1 cellular context compared by ENCODE assay signal in the genomic region with DNA sequence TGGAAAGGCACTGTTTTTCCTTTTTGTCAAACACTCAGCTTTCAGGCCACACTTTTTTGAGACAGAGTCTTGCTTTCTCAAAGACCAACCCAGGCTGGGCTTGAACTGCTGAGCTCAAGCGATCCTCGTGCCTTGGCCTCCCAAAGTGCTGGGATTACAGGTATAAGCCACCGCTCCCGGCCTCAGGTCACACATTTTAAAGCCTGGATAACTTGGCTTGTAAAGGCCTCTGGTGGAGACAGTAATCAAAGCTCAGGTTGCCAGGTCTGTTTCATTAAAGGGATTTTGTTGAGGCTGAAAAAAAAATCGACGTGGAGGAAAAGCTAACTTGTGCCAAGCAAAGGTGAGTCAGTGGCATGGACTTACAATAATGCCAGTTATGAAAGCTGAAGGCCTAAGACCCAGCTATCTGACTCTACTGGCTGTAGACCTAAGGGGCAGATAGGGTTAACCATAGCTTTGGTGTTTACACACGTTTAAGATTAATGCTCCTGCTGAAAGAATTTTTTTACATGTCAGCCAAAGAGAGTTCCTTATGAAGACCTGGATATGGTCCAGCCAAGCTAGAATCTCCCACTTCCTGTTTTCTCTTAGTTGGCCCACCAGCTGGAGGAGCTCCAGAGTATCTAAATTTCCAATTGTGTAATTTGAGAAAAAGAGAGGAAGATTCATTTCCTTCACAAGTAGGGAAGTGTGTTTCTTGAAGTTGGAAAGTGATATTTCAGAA.
TF ChIP-seq lines count a peak whose summit lies in the region.

No MANE protein-coding gene starts in this region.

TF ChIP-seq in HepG2, 621 proteins besides CTCF, POLR2A, EP300 and RAD21 (continued from another document and continues in another):
- TF ChIP-seq, protein P1, sequence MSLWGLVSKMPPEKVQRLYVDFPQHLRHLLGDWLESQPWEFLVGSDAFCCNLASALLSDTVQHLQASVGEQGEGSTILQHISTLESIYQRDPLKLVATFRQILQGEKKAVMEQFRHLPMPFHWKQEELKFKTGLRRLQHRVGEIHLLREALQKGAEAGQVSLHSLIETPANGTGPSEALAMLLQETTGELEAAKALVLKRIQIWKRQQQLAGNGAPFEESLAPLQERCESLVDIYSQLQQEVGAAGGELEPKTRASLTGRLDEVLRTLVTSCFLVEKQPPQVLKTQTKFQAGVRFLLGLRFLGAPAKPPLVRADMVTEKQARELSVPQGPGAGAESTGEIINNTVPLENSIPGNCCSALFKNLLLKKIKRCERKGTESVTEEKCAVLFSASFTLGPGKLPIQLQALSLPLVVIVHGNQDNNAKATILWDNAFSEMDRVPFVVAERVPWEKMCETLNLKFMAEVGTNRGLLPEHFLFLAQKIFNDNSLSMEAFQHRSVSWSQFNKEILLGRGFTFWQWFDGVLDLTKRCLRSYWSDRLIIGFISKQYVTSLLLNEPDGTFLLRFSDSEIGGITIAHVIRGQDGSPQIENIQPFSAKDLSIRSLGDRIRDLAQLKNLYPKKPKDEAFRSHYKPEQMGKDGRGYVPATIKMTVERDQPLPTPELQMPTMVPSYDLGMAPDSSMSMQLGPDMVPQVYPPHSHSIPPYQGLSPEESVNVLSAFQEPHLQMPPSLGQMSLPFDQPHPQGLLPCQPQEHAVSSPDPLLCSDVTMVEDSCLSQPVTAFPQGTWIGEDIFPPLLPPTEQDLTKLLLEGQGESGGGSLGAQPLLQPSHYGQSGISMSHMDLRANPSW (CRISPR knock-in tag; IDR thresholded peaks at IDR 0.05; ENCODE audit: borderline replicate concordance): no peak
- TF ChIP-seq ZNF235 (CRISPR knock-in tag; IDR thresholded peaks at IDR 0.05; ENCODE audit: borderline replicate concordance) (no peak), ZNF331 (CRISPR knock-in tag; IDR thresholded peaks at IDR 0.05) (no peak), ZFX (CRISPR knock-in tag; IDR thresholded peaks at IDR 0.05; ENCODE audit: low read depth) (no peak), ZNF883 (CRISPR knock-in tag; IDR thresholded peaks at IDR 0.05; ENCODE audit: not compliant biosample characterization) (no peak), ZNF749 (CRISPR knock-in tag; IDR thresholded peaks at IDR 0.05; ENCODE audit: borderline replicate concordance) (no peak), PRPF4 (IDR thresholded peaks at IDR 0.05; ENCODE audit: low read depth, low read length, poor library complexity, severe bottlenecking) (no peak), ZNF317 (CRISPR knock-in tag; IDR thresholded peaks at IDR 0.05) (no peak), FOXM1 (CRISPR knock-in tag; IDR thresholded peaks at IDR 0.05) (no peak), ZNF629 (CRISPR knock-in tag; conservative IDR thresholded peaks at IDR 0.05) (no peak), ZNF569 (CRISPR knock-in tag; IDR thresholded peaks at IDR 0.05; ENCODE audit: borderline replicate concordance) (no peak), ZFP90 (CRISPR knock-in tag; IDR thresholded peaks at IDR 0.05; ENCODE audit: borderline replicate concordance) (peak; percentile 30; the same call in 1 of the 2 replicates), ELF4 (CRISPR knock-in tag; IDR thresholded peaks at IDR 0.05; ENCODE audit: borderline replicate concordance) (peak; percentile 67; the same call in 1 of the 2 replicates), RBM22 (optimal IDR thresholded peaks at IDR 0.05; ENCODE audit: low read length) (no peak), ESRRA (CRISPR knock-in tag; IDR thresholded peaks at IDR 0.05; ENCODE audit: low read depth) (peak; percentile 19; the same call in 1 of the 2 replicates), ZNF562 (CRISPR knock-in tag; IDR thresholded peaks at IDR 0.05; ENCODE audit: borderline replicate concordance) (no peak), XRCC5 (optimal IDR thresholded peaks at IDR 0.05; ENCODE audit: low read length) (no peak), KAT8 (CRISPR knock-in tag; IDR thresholded peaks at IDR 0.05) (peak; percentile 72; the same call in 1 of the 2 replicates), ZNF136 (CRISPR knock-in tag; IDR thresholded peaks at IDR 0.05; ENCODE audit: low read depth) (no peak), SRSF4 (IDR thresholded peaks at IDR 0.05; ENCODE audit: low read depth, low read length, poor library complexity, severe bottlenecking) (no peak), ZNF263 (CRISPR knock-in tag; IDR thresholded peaks at IDR 0.05) (no peak), SATB2 (CRISPR knock-in tag; IDR thresholded peaks at IDR 0.05) (no peak), GTF3A (CRISPR knock-in tag; conservative IDR thresholded peaks at IDR 0.05) (no peak), ZNF383 (CRISPR knock-in tag; IDR thresholded peaks at IDR 0.05; ENCODE audit: borderline replicate concordance) (no peak), PHB2 (IDR thresholded peaks at IDR 0.05; ENCODE audit: partially characterized antibody) (no peak), TRIM24 (CRISPR knock-in tag; IDR thresholded peaks at IDR 0.05) (no peak), MTF1 (CRISPR knock-in tag; IDR thresholded peaks at IDR 0.05) (no peak), RBM39 (IDR thresholded peaks at IDR 0.05; ENCODE audit: low read depth, low read length, poor library complexity, severe bottlenecking) (no peak), ZBTB1 (CRISPR knock-in tag; IDR thresholded peaks at IDR 0.05; ENCODE audit: borderline replicate concordance) (no peak), ZNF816 (CRISPR knock-in tag; IDR thresholded peaks at IDR 0.05; ENCODE audit: borderline replicate concordance) (no peak), NRL (CRISPR knock-in tag; IDR thresholded peaks at IDR 0.05; ENCODE audit: borderline replicate concordance) (no peak), NKX3-1 (CRISPR knock-in tag; IDR thresholded peaks at IDR 0.05) (no peak; the same call in 1 of the 2 replicates), ZNF644 (CRISPR knock-in tag; IDR thresholded peaks at IDR 0.05; ENCODE audit: low read depth) (peak; percentile 14; the same call in 1 of the 2 replicates), ZNF432 (CRISPR knock-in tag; IDR thresholded peaks at IDR 0.05; ENCODE audit: borderline replicate concordance) (no peak), NR2F2 (IDR thresholded peaks at IDR 0.05; ENCODE audit: borderline replicate concordance, low read depth) (no peak), ZNF768 (CRISPR knock-in tag; IDR thresholded peaks at IDR 0.05) (no peak), PAF1 (CRISPR knock-in tag; IDR thresholded peaks at IDR 0.05) (no peak), TBX3 (IDR thresholded peaks at IDR 0.05; ENCODE audit: borderline replicate concordance) (no peak), ZNF841 (CRISPR knock-in tag; IDR thresholded peaks at IDR 0.05; ENCODE audit: borderline replicate concordance) (no peak)
- TF ChIP-seq, protein P2, sequence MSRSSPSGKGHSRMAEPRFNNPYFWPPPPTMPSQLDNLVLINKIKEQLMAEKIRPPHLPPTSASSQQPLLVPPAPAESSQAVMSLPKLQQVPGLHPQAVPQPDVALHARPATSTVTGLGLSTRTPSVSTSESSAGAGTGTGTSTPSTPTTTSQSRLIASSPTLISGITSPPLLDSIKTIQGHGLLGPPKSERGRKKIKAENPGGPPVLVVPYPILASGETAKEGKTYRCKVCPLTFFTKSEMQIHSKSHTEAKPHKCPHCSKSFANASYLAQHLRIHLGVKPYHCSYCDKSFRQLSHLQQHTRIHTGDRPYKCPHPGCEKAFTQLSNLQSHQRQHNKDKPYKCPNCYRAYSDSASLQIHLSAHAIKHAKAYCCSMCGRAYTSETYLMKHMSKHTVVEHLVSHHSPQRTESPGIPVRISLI (CRISPR knock-in tag; IDR thresholded peaks at IDR 0.05; ENCODE audit: borderline replicate concordance): peak; percentile 41; the same call in 1 of the 2 replicates
- TF ChIP-seq, protein P3, sequence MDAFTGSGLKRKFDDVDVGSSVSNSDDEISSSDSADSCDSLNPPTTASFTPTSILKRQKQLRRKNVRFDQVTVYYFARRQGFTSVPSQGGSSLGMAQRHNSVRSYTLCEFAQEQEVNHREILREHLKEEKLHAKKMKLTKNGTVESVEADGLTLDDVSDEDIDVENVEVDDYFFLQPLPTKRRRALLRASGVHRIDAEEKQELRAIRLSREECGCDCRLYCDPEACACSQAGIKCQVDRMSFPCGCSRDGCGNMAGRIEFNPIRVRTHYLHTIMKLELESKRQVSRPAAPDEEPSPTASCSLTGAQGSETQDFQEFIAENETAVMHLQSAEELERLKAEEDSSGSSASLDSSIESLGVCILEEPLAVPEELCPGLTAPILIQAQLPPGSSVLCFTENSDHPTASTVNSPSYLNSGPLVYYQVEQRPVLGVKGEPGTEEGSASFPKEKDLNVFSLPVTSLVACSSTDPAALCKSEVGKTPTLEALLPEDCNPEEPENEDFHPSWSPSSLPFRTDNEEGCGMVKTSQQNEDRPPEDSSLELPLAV (CRISPR knock-in tag; conservative IDR thresholded peaks at IDR 0.05; ENCODE audit: low read depth): no peak
- TF ChIP-seq, protein P4, sequence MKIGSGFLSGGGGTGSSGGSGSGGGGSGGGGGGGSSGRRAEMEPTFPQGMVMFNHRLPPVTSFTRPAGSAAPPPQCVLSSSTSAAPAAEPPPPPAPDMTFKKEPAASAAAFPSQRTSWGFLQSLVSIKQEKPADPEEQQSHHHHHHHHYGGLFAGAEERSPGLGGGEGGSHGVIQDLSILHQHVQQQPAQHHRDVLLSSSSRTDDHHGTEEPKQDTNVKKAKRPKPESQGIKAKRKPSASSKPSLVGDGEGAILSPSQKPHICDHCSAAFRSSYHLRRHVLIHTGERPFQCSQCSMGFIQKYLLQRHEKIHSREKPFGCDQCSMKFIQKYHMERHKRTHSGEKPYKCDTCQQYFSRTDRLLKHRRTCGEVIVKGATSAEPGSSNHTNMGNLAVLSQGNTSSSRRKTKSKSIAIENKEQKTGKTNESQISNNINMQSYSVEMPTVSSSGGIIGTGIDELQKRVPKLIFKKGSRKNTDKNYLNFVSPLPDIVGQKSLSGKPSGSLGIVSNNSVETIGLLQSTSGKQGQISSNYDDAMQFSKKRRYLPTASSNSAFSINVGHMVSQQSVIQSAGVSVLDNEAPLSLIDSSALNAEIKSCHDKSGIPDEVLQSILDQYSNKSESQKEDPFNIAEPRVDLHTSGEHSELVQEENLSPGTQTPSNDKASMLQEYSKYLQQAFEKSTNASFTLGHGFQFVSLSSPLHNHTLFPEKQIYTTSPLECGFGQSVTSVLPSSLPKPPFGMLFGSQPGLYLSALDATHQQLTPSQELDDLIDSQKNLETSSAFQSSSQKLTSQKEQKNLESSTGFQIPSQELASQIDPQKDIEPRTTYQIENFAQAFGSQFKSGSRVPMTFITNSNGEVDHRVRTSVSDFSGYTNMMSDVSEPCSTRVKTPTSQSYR (CRISPR knock-in tag; IDR thresholded peaks at IDR 0.05; ENCODE audit: borderline replicate concordance): no peak
- TF ChIP-seq, protein P5, sequence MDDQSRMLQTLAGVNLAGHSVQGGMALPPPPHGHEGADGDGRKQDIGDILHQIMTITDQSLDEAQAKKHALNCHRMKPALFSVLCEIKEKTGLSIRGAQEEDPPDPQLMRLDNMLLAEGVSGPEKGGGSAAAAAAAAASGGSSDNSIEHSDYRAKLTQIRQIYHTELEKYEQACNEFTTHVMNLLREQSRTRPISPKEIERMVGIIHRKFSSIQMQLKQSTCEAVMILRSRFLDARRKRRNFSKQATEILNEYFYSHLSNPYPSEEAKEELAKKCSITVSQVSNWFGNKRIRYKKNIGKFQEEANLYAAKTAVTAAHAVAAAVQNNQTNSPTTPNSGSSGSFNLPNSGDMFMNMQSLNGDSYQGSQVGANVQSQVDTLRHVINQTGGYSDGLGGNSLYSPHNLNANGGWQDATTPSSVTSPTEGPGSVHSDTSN (CRISPR knock-in tag; IDR thresholded peaks at IDR 0.05; ENCODE audit: borderline replicate concordance): no peak
- TF ChIP-seq, protein P6, sequence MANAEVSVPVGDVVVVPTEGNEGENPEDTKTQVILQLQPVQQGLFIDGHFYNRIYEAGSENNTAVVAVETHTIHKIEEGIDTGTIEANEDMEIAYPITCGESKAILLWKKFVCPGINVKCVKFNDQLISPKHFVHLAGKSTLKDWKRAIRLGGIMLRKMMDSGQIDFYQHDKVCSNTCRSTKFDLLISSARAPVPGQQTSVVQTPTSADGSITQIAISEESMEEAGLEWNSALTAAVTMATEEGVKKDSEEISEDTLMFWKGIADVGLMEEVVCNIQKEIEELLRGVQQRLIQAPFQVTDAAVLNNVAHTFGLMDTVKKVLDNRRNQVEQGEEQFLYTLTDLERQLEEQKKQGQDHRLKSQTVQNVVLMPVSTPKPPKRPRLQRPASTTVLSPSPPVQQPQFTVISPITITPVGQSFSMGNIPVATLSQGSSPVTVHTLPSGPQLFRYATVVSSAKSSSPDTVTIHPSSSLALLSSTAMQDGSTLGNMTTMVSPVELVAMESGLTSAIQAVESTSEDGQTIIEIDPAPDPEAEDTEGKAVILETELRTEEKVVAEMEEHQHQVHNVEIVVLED (CRISPR knock-in tag; IDR thresholded peaks at IDR 0.05; ENCODE audit: borderline replicate concordance): no peak
- TF ChIP-seq, protein P7, sequence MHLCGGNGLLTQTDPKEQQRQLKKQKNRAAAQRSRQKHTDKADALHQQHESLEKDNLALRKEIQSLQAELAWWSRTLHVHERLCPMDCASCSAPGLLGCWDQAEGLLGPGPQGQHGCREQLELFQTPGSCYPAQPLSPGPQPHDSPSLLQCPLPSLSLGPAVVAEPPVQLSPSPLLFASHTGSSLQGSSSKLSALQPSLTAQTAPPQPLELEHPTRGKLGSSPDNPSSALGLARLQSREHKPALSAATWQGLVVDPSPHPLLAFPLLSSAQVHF (CRISPR knock-in tag; IDR thresholded peaks at IDR 0.05): no peak
- TF ChIP-seq, protein P8, sequence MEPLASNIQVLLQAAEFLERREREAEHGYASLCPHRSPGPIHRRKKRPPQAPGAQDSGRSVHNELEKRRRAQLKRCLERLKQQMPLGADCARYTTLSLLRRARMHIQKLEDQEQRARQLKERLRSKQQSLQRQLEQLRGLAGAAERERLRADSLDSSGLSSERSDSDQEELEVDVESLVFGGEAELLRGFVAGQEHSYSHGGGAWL (CRISPR knock-in tag; IDR thresholded peaks at IDR 0.05): no peak
- TF ChIP-seq, protein P9, sequence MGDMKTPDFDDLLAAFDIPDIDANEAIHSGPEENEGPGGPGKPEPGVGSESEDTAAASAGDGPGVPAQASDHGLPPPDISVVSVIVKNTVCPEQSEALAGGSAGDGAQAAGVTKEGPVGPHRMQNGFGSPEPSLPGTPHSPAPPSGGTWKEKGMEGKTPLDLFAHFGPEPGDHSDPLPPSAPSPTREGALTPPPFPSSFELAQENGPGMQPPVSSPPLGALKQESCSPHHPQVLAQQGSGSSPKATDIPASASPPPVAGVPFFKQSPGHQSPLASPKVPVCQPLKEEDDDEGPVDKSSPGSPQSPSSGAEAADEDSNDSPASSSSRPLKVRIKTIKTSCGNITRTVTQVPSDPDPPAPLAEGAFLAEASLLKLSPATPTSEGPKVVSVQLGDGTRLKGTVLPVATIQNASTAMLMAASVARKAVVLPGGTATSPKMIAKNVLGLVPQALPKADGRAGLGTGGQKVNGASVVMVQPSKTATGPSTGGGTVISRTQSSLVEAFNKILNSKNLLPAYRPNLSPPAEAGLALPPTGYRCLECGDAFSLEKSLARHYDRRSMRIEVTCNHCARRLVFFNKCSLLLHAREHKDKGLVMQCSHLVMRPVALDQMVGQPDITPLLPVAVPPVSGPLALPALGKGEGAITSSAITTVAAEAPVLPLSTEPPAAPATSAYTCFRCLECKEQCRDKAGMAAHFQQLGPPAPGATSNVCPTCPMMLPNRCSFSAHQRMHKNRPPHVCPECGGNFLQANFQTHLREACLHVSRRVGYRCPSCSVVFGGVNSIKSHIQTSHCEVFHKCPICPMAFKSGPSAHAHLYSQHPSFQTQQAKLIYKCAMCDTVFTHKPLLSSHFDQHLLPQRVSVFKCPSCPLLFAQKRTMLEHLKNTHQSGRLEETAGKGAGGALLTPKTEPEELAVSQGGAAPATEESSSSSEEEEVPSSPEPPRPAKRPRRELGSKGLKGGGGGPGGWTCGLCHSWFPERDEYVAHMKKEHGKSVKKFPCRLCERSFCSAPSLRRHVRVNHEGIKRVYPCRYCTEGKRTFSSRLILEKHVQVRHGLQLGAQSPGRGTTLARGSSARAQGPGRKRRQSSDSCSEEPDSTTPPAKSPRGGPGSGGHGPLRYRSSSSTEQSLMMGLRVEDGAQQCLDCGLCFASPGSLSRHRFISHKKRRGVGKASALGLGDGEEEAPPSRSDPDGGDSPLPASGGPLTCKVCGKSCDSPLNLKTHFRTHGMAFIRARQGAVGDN (CRISPR knock-in tag; IDR thresholded peaks at IDR 0.05): no peak
